19 cellular contexts compared by ENCODE assay signal in the genomic region with DNA sequence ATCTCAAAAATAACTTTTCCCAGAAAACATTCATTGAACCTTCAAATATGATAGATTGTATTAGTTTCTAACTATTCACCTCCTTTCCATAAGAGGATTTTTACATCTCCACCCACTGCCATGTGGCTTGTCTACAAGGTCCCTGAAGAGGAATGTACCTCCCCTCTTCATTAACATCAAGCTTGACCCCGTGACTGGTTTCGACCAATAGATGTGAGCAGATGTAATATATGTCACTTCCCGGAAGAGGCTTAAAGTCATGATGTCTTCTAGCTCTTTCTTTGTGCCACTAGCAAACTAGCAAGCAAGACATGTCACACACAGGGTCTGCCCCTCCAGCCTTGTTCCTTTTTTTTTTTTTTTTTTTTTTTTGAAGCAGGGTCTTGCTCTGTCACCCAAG. TPM values are rescaled to one million over a fixed set of nuclear protein-coding genes. Genes with fewer than 3 reads are reported as not detected.
DNase-seq lines count a peak whose midpoint lies in the region; ATAC-seq lines count a peak whose summit lies in the region.
"Had no signal": no experiment of that assay in that cellular context is flagged by ENCODE, and none has a peak within 500 bp of the region (broad histone marks: within the 10 kb centered on the region; RNA-seq: fewer than 3 reads in every experiment).

No MANE protein-coding gene starts in this region.

- peak overlapping the region; percentile 12 for H3K27ac Mint-ChIP-seq in stimulated activated naive CD8-positive, alpha-beta T cell treated with anti-CD3 and anti-CD28 coated beads, Interleukin-15, Interleukin-2, amounts not matched to agents 100 ng/mL and 50 ng/mL, for 24 hours
- peak overlapping the region; percentile 45 for H3K27ac Mint-ChIP-seq in central memory CD8-positive, alpha-beta T cell (ENCODE audit: low read depth)
- H3K27ac Mint-ChIP-seq in stimulated activated naive CD8-positive, alpha-beta T cell treated with anti-CD3 and anti-CD28 coated beads, Interleukin-15, amount 100 ng/mL, for 72 hours = peak overlapping the region in 1 of 2 donors; percentile 87
- H3K27ac Mint-ChIP-seq: stimulated activated naive B cell treated with anti-CD40 and anti-IgM and Interleukin-4, amounts not matched to agents 10 μg/mL and 1 μg/mL and 100 μg/mL, for 72 hours had no signal

- H3K4me3 Mint-ChIP-seq in stimulated activated naive CD8-positive, alpha-beta T cell treated with anti-CD3 and anti-CD28 coated beads, Interleukin-15, Interleukin-2, amounts not matched to agents 100 ng/mL and 50 ng/mL, for 24 hours = no peak overlapping the region
- no peak overlapping the region for H3K4me3 Mint-ChIP-seq in central memory CD8-positive, alpha-beta T cell
- H3K4me3 Mint-ChIP-seq in stimulated activated naive CD8-positive, alpha-beta T cell treated with anti-CD3 and anti-CD28 coated beads, Interleukin-15, amount 100 ng/mL, for 72 hours = no peak overlapping the region
- H3K4me3 Mint-ChIP-seq: stimulated activated naive B cell treated with anti-CD40 and anti-IgM and Interleukin-4, amounts not matched to agents 10 μg/mL and 1 μg/mL and 100 μg/mL, for 72 hours had no signal

- H3K36me3 Mint-ChIP-seq in stimulated activated naive CD8-positive, alpha-beta T cell treated with anti-CD3 and anti-CD28 coated beads, Interleukin-15, Interleukin-2, amounts not matched to agents 100 ng/mL and 50 ng/mL, for 24 hours (ENCODE audit: low read depth) = peaks cover 70% of the 10 kb centered on the region
- peaks cover 51% of the 10 kb centered on the region for H3K36me3 Mint-ChIP-seq in central memory CD8-positive, alpha-beta T cell (ENCODE audit: insufficient read depth)

- H3K4me1 Mint-ChIP-seq in stimulated activated naive CD8-positive, alpha-beta T cell treated with anti-CD3 and anti-CD28 coated beads, Interleukin-15, Interleukin-2, amounts not matched to agents 100 ng/mL and 50 ng/mL, for 24 hours (ENCODE audit: low read depth) = peaks cover 55% of the 10 kb centered on the region
- H3K4me1 Mint-ChIP-seq in central memory CD8-positive, alpha-beta T cell = peaks cover 51% of the 10 kb centered on the region
- H3K4me1 Mint-ChIP-seq in stimulated activated naive CD8-positive, alpha-beta T cell treated with anti-CD3 and anti-CD28 coated beads, Interleukin-15, amount 100 ng/mL, for 72 hours = peaks cover 62% of the 10 kb centered on the region

- DNase-seq in DMS 273 (lab: John Stamatoyannopoulos, UW; ENCODE audit: unreplicated experiment) (peak; percentile 44), DMS 273 treated with DMSO at 0.1 percent for 48 hours (lab: John Stamatoyannopoulos, UW) (no peak), left lobe of liver (ENCODE audit: low spot score) (no peak), NCI-H345 treated with DMSO at 0.1 percent for 48 hours (lab: John Stamatoyannopoulos, UW; ENCODE audit: unreplicated experiment) (no peak)
- no peak for DNase-seq in stimulated activated naive CD8-positive, alpha-beta T cell treated with anti-CD3 and anti-CD28 coated beads, Interleukin-15, Interleukin-2, amounts not matched to agents 100 U/mL and 50 U/mL, for 24 hours
- DNase-seq in central memory CD8-positive, alpha-beta T cell (ENCODE audit: low spot score in 2 of 2) = no peak
- no peak for DNase-seq in stimulated activated naive CD8-positive, alpha-beta T cell treated with anti-CD3 and anti-CD28 coated beads, Interleukin-15, amount 100 ng/mL, for 72 hours
- DNase-seq: activated T-cell treated with anti-CD3 and anti-CD28 coated beads for 4 hours; DMS79; gastrocnemius medialis; GM23248; NCI-H1105 treated with DMSO at 0.1 percent for 48 hours; NCI-H526 treated with DMSO at 0.1 percent for 48 hours; PC-3; right cardiac atrium; stimulated activated naive B cell treated with anti-CD40 and anti-IgM and Interleukin-4, amounts not matched to agents 10 μg/mL and 1 μg/mL and 100 μg/mL, for 72 hours; T1000 had no signal

- ATAC-seq in stimulated activated naive CD8-positive, alpha-beta T cell treated with anti-CD3 and anti-CD28 coated beads, Interleukin-15, Interleukin-2, amounts not matched to agents 100 U/mL and 50 U/mL, for 24 hours = no peak
- ATAC-seq in central memory CD8-positive, alpha-beta T cell (replicated peaks; ENCODE audit: extremely low read depth, poor library complexity, severe bottlenecking) = no peak
- peak; percentile 37 for ATAC-seq in stimulated activated naive CD8-positive, alpha-beta T cell treated with anti-CD3 and anti-CD28 coated beads, Interleukin-15, amount 100 ng/mL, for 72 hours
- no peak for ATAC-seq in left lobe of liver
- ATAC-seq: gastrocnemius medialis; left lung; PC-3; right cardiac atrium; stimulated activated naive B cell treated with anti-CD40 and anti-IgM and Interleukin-4, amounts not matched to agents 10 μg/mL and 1 μg/mL and 100 μg/mL, for 72 hours had no signal

- no peaks in the 10 kb centered on the region for H3K27me3 Mint-ChIP-seq in stimulated activated naive CD8-positive, alpha-beta T cell treated with anti-CD3 and anti-CD28 coated beads, Interleukin-15, Interleukin-2, amounts not matched to agents 100 ng/mL and 50 ng/mL, for 24 hours
- no peaks in the 10 kb centered on the region for H3K27me3 Mint-ChIP-seq in central memory CD8-positive, alpha-beta T cell
- no peaks in the 10 kb centered on the region for H3K27me3 Mint-ChIP-seq in stimulated activated naive CD8-positive, alpha-beta T cell treated with anti-CD3 and anti-CD28 coated beads, Interleukin-15, amount 100 ng/mL, for 72 hours
- H3K27me3 Mint-ChIP-seq: stimulated activated naive B cell treated with anti-CD40 and anti-IgM and Interleukin-4, amounts not matched to agents 10 μg/mL and 1 μg/mL and 100 μg/mL, for 72 hours had no signal

- no peaks in the 10 kb centered on the region for H3K9me3 Mint-ChIP-seq in stimulated activated naive CD8-positive, alpha-beta T cell treated with anti-CD3 and anti-CD28 coated beads, Interleukin-15, Interleukin-2, amounts not matched to agents 100 ng/mL and 50 ng/mL, for 24 hours
- no peaks in the 10 kb centered on the region for H3K9me3 Mint-ChIP-seq in central memory CD8-positive, alpha-beta T cell
- H3K9me3 Mint-ChIP-seq in stimulated activated naive CD8-positive, alpha-beta T cell treated with anti-CD3 and anti-CD28 coated beads, Interleukin-15, amount 100 ng/mL, for 72 hours = no peaks in the 10 kb centered on the region
- H3K9me3 Mint-ChIP-seq: stimulated activated naive B cell treated with anti-CD40 and anti-IgM and Interleukin-4, amounts not matched to agents 10 μg/mL and 1 μg/mL and 100 μg/mL, for 72 hours had no signal

RNA-seq across cellular contexts. Expression of a gene that starts 6.9 kb away (rescaled TPM):
- total RNA-seq in left lobe of liver = 21.5 TPM

RNA-seq across cellular contexts. Expression of a gene that starts 42.3 kb away (rescaled TPM):
- total RNA-seq in left lobe of liver = 21.9 TPM
